10 cellular contexts compared by ENCODE assay signal in the genomic region with DNA sequence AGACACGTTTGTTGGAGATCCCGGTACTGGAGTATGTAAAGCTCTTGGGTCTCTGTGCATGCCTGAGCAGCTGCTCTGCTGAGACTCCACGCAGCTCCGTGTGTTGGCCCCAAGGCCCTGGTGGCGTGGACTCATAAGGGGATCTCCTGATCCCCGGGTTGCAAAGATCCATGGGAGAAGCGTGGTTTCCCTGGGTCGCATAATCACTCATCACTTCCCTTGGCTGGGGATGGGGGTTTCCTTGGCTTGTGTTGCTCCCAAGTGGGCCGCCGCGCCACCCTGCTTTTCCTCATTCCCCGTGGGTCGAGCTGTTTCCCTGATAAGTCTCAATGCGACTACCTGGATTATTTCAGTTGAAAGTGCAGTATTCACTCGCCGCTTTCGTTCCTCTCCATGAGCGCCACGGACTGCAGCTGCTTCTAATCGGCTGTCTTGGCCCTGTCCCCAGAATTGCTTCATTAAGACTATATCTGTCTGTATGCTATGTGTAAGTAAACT.
DNase-seq lines count a peak whose midpoint lies in the region; ATAC-seq and TF ChIP-seq lines count a peak whose summit lies in the region.
"Had no signal": no experiment of that assay in that cellular context is flagged by ENCODE, and none has a peak within 500 bp of the region (broad histone marks: within the 10 kb centered on the region; RNA-seq: fewer than 3 reads in every experiment).

No MANE protein-coding gene starts in this region.

- H2BK5ac ChIP-seq in mesenchymal stem cell (ENCODE audit: low read depth, low read length, poor library complexity, severe bottlenecking) = no peak overlapping the region

- H4K8ac ChIP-seq in mesenchymal stem cell (ENCODE audit: low read length) = no peak overlapping the region

- no peaks in the 10 kb centered on the region for H4K20me1 ChIP-seq in mammary epithelial cell (ENCODE audit: insufficient read depth, low read length)

- H3K4me2 ChIP-seq in mammary epithelial cell (ENCODE audit: insufficient read depth, low read depth, low read length) (no peak overlapping the region), mesenchymal stem cell (ENCODE audit: low read length, poor library complexity, severe bottlenecking) (no peak overlapping the region)

- TF ChIP-seq CTCF in breast epithelium (IDR thresholded peaks at IDR 0.05) = no peak
- TF ChIP-seq CTCF in mammary epithelial cell (conservative IDR thresholded peaks at IDR 0.05 in 1 of 2, IDR thresholded peaks at IDR 0.05 in 1 of 2; ENCODE audit: extremely low read depth in 1 of 2, insufficient read depth in 1 of 2, low read depth in 1 of 2, low read length in 2 of 2) = no peak
- no peak for TF ChIP-seq CTCF in uterus (IDR thresholded peaks at IDR 0.05)

- CTCF ChIA-PET in mammary epithelial cell (lab: Charles Lee; ENCODE audit: low non-redundant PET) = no interaction called here

- peak; percentile 68 for ATAC-seq in activated naive CD8-positive, alpha-beta T cell treated with anti-CD3 and anti-CD28 coated beads, Interleukin-2, amount 50 U/mL, for 24 hours
- ATAC-seq in HG02870 (IDR thresholded peaks at IDR 0.05; ENCODE audit: unreplicated experiment) (no peak), HG02678 (IDR thresholded peaks at IDR 0.05; ENCODE audit: unreplicated experiment) (no peak)

- WGBS in mammary epithelial cell (ENCODE audit: low coverage, missing lambda C conversion rate) = 85% methylated on average over 13 of the region's 20 CpGs
- 97% methylated on average over 20 of the region's 20 CpGs for WGBS in mesenchymal stem cell

- peaks cover 91% of the 10 kb centered on the region for H3K79me2 ChIP-seq in mammary epithelial cell (ENCODE audit: insufficient read depth, low read length)

- H3K4ac ChIP-seq in mesenchymal stem cell (ENCODE audit: low read depth in 1 of 2, low read length in 2 of 2) = no peak overlapping the region

- H3K4me3 ChIP-seq in breast epithelium (peak overlapping the region; percentile 17 to 40 (median 23)), mammary epithelial cell (replicated peaks in 1 of 3; ENCODE audit: insufficient read depth in 1 of 3, low read depth in 2 of 3, low read length in 3 of 3) (no peak overlapping the region), mesenchymal stem cell (ENCODE audit: insufficient read depth in 1 of 2, low read depth in 1 of 2, low read length in 2 of 2) (peak overlapping the region in 1 of 2 experiments; percentile 75), uterus (no peak overlapping the region)

- TF ChIP-seq POLR2A in breast epithelium (IDR thresholded peaks at IDR 0.05) (no peak), uterus (IDR thresholded peaks at IDR 0.05) (no peak)

- in situ Hi-C loops in mammary epithelial cell (cut with MboI; ENCODE audit: low sequenced_read_pairs in 2 of 2) = no loop called here

- no peak overlapping the region for H3K18ac ChIP-seq in mesenchymal stem cell (ENCODE audit: low read depth in 1 of 2, low read length in 2 of 2)

- peaks cover 24% of the 10 kb centered on the region for H3K79me1 ChIP-seq in mesenchymal stem cell (replicated peaks; ENCODE audit: low read length, poor library complexity, severe bottlenecking)

- no peak overlapping the region for H3K9ac ChIP-seq in mammary epithelial cell (ENCODE audit: insufficient read depth, low read length)
- H3K9ac ChIP-seq in mesenchymal stem cell (ENCODE audit: low read length) = peak overlapping the region; percentile 82

- H4K91ac ChIP-seq in mesenchymal stem cell (ENCODE audit: low read length) = no peak overlapping the region

- H2BK120ac ChIP-seq in mesenchymal stem cell (ENCODE audit: low read depth, low read length) = no peak overlapping the region

- H3K27ac ChIP-seq in breast epithelium (peak overlapping the region in 1 of 2 donors; percentile 29), mammary epithelial cell (ENCODE audit: insufficient read depth, low read depth, low read length) (no peak overlapping the region), mesenchymal stem cell (ENCODE audit: low read length, poor library complexity, severe bottlenecking) (no peak overlapping the region), uterus (peak overlapping the region in 1 of 2 donors; percentile 50)

- H3K36me3 ChIP-seq in breast epithelium = no peaks in the 10 kb centered on the region
- no peaks in the 10 kb centered on the region for H3K36me3 ChIP-seq in mammary epithelial cell (ENCODE audit: insufficient read depth, low read length)
- H3K36me3 ChIP-seq in mesenchymal stem cell (ENCODE audit: control insufficient read depth in 1 of 2, insufficient read depth in 2 of 2, low read depth in 1 of 2, low read length in 2 of 2) = peaks cover 0 to 13% of the 10 kb centered on the region in 2 experiments
- no peaks in the 10 kb centered on the region for H3K36me3 ChIP-seq in uterus

- H3K14ac ChIP-seq in mesenchymal stem cell (ENCODE audit: low read length in 2 of 2) = peak overlapping the region in 1 of 2 experiments; percentile 32

- dilution Hi-C loops in mammary epithelial cell (cut with HindIII; ENCODE audit: low sequenced_read_pairs) = no loop called here

- H2AFZ ChIP-seq in mammary epithelial cell (ENCODE audit: low read depth, low read length) (no peak overlapping the region), mesenchymal stem cell (ENCODE audit: low read depth, low read length) (no peak overlapping the region)

- H3K27me3 ChIP-seq in breast epithelium (no peaks in the 10 kb centered on the region), mammary epithelial cell (ENCODE audit: insufficient read depth, low read length) (no peaks in the 10 kb centered on the region), mesenchymal stem cell (ENCODE audit: control insufficient read depth in 1 of 2, insufficient read depth in 1 of 2, low read length in 2 of 2) (no peaks in the 10 kb centered on the region), uterus (no peaks in the 10 kb centered on the region)

- no peak overlapping the region for H2BK15ac ChIP-seq in mesenchymal stem cell (ENCODE audit: low read depth, poor library complexity, severe bottlenecking)

- H3K4me3 Mint-ChIP-seq in activated naive CD8-positive, alpha-beta T cell treated with anti-CD3 and anti-CD28 coated beads, Interleukin-2, amount 50 U/mL, for 24 hours = no peak overlapping the region

- peaks cover 24% of the 10 kb centered on the region for H3K36me3 Mint-ChIP-seq in activated naive CD8-positive, alpha-beta T cell treated with anti-CD3 and anti-CD28 coated beads, Interleukin-2, amount 50 U/mL, for 24 hours (ENCODE audit: low read depth)

- no peak overlapping the region for H3K27ac Mint-ChIP-seq in activated naive CD8-positive, alpha-beta T cell treated with anti-CD3 and anti-CD28 coated beads, Interleukin-2, amount 50 U/mL, for 24 hours

- H3K9me3 ChIP-seq in breast epithelium (no peaks in the 10 kb centered on the region), mammary epithelial cell (replicated peaks; ENCODE audit: insufficient read depth, low read length) (no peaks in the 10 kb centered on the region), mesenchymal stem cell (ENCODE audit: control insufficient read depth, low read length) (no peaks in the 10 kb centered on the region), uterus (no peaks in the 10 kb centered on the region)

- DNase-seq in breast epithelium (ENCODE audit: low spot score in 2 of 2) (no peak), mammary epithelial cell (no peak), mesenchymal stem cell (no peak), uterus (peak; percentile 19 to 33), iPS-NIHi11 (ENCODE audit: low spot score) (no peak)
- no peak for DNase-seq in activated naive CD8-positive, alpha-beta T cell treated with anti-CD3 and anti-CD28 coated beads, Interleukin-2, amount 50 U/mL, for 24 hours
- DNase-seq: DND-41; stimulated activated CD4-positive, alpha-beta T cell treated with anti-CD3 and anti-CD28 coated beads, Interleukin-4, amount 100 ng/mL, for 1 hour had no signal

- H2BK12ac ChIP-seq in mesenchymal stem cell (ENCODE audit: low read length in 2 of 2) = no peak overlapping the region

- no peaks in the 10 kb centered on the region for H3K4me1 ChIP-seq in breast epithelium
- no peaks in the 10 kb centered on the region for H3K4me1 ChIP-seq in mammary epithelial cell (ENCODE audit: insufficient read depth, low read length)
- H3K4me1 ChIP-seq in mesenchymal stem cell (ENCODE audit: control insufficient read depth, insufficient read depth, low read depth, low read length) = peaks cover 6% of the 10 kb centered on the region
- no peaks in the 10 kb centered on the region for H3K4me1 ChIP-seq in uterus

- H3K4me1 Mint-ChIP-seq in activated naive CD8-positive, alpha-beta T cell treated with anti-CD3 and anti-CD28 coated beads, Interleukin-2, amount 50 U/mL, for 24 hours = peaks cover 92% of the 10 kb centered on the region

- H3K27me3 Mint-ChIP-seq in activated naive CD8-positive, alpha-beta T cell treated with anti-CD3 and anti-CD28 coated beads, Interleukin-2, amount 50 U/mL, for 24 hours = no peaks in the 10 kb centered on the region

- H2AK5ac ChIP-seq in mesenchymal stem cell (ENCODE audit: low read length, severe bottlenecking) = no peak overlapping the region

- no TSS peak for BruUV-seq in mammary epithelial cell (replicated peaks; lab: Mats Ljungman, UMichigan)

- no peak overlapping the region for H3K23ac ChIP-seq in mesenchymal stem cell (ENCODE audit: low read length in 2 of 2)

- intact Hi-C loops in breast epithelium (cut with DNase I; ENCODE audit: low total_unique reads) (no loop called here), mammary epithelial cell (cut with micrococcal nuclease) (no loop called here), uterus (cut with DNase I; ENCODE audit: low total_unique reads) (no loop called here)

- peaks cover 9% of the 10 kb centered on the region for H3K9me3 Mint-ChIP-seq in activated naive CD8-positive, alpha-beta T cell treated with anti-CD3 and anti-CD28 coated beads, Interleukin-2, amount 50 U/mL, for 24 hours

Comparison
In these comparisons a context has a peak if more than half of its experiments do, and no peak if none do; other contexts are left out.
1. H3K4me3 ChIP-seq: peak in breast epithelium (3 of 3); none in mammary epithelial cell (0 of 3) and uterus (0 of 2).
2. DNase-seq: peak in uterus (2 of 2); none in breast epithelium (0 of 2), mammary epithelial cell (single experiment), activated naive CD8-positive, alpha-beta T cell treated with anti-CD3 and anti-CD28 coated beads, Interleukin-2, amount 50 U/mL, for 24 hours (single experiment), mesenchymal stem cell (single experiment) and iPS-NIHi11 (single experiment).